Comparison of ENCODE assay signal across 8 cellular contexts in genomic region chr5:141343953-141344463, GRCh38. TPM values are rescaled to one million over a fixed set of nuclear protein-coding genes. Genes with fewer than 3 reads are reported as not detected.
DNase-seq lines count a peak whose midpoint lies in the region; ATAC-seq and TF ChIP-seq lines count a peak whose summit lies in the region.
"Had no signal": no experiment of that assay in that cellular context is flagged by ENCODE, and none has a peak within 500 bp of the region (broad histone marks: within the 10 kb centered on the region; RNA-seq: fewer than 3 reads in every experiment).

No MANE protein-coding gene starts in this region.

- TF ChIP-seq POLR2A in erythroblast (IDR thresholded peaks at IDR 0.05; ENCODE audit: low read length), result no peak

- no peaks in the 10 kb centered on the region for H3K4me1 Mint-ChIP-seq in natural killer cell

- no peaks in the 10 kb centered on the region for H3K27me3 ChIP-seq in brain microvascular endothelial cell (replicated peaks)

- ATAC-seq in GM18868 (IDR thresholded peaks at IDR 0.05; ENCODE audit: unreplicated experiment) (peak; percentile 67), natural killer cell (no peak)
- ATAC-seq: activated CD4-positive, CD25-positive, alpha-beta regulatory T cell treated with anti-CD3 and anti-CD28 coated beads, Interleukin-2, amount 50 U/mL, for 24 hours had no signal

- H3K36me3 Mint-ChIP-seq in natural killer cell, result peaks cover 28% of the 10 kb centered on the region

- H3K9me3 Mint-ChIP-seq in natural killer cell, result peaks cover 6 to 8% of the 10 kb centered on the region in 2 donors

- peaks cover 47 to 85% of the 10 kb centered on the region in 2 donors for H3K27me3 Mint-ChIP-seq in natural killer cell (ENCODE audit: low read depth in 2 of 2)

- H3K36me3 ChIP-seq in brain microvascular endothelial cell (replicated peaks), result no peaks in the 10 kb centered on the region

- intact Hi-C loops in natural killer cell (cut with micrococcal nuclease), result no loop called here

- H3K27ac ChIP-seq in brain microvascular endothelial cell, result no peak overlapping the region

- peak overlapping the region; percentile 38 for H3K4me3 ChIP-seq in brain microvascular endothelial cell (ENCODE audit: low read depth, low read length)

- DNase-seq in brain microvascular endothelial cell (no peak), natural killer cell (no peak), AG20443 (ENCODE audit: low spot score) (no peak), erythroblast (lab: John Stamatoyannopoulos, UW) (no peak)
- DNase-seq in stimulated activated CD4-positive, alpha-beta T cell treated with anti-CD3 and anti-CD28 coated beads, Interleukin-4, amount 100 ng/mL, for 24 hours, result no peak
- DNase-seq: NCI-H748 treated with DMSO at 0.1 percent for 48 hours had no signal

- H3K4me3 Mint-ChIP-seq in natural killer cell, result peak overlapping the region; percentile 45

- in situ Hi-C loops in brain microvascular endothelial cell (cut with HindIII; ENCODE audit: low pct_ligation_motif_present, low sequenced_read_pairs), result no loop called here

- TF ChIP-seq CTCF in brain microvascular endothelial cell (IDR thresholded peaks at IDR 0.05; ENCODE audit: low read depth, low read length, missing control alignments) (no peak), natural killer cell (IDR thresholded peaks at IDR 0.05) (no peak)

- H3K27ac Mint-ChIP-seq in natural killer cell, result no peak overlapping the region

RNA-seq across cellular contexts. Expression of gene PCDHGA3, which starts 0.4 kb away (rescaled TPM):
- total RNA-seq in natural killer cell, result not detected

RNA-seq across cellular contexts. Expression of gene PCDHGA2, which starts 5.4 kb away (rescaled TPM):
- not detected for total RNA-seq in natural killer cell

RNA-seq across cellular contexts. Expression of gene PCDHGB1, which starts 5.9 kb away (rescaled TPM):
- total RNA-seq in natural killer cell, result under 1 TPM in 1 of 3 donors, not detected in 2; 0.10 TPM

RNA-seq across cellular contexts. Expression of gene PCDHGA4, which starts 10.8 kb away (rescaled TPM):
- under 1 TPM in 2 of 3 donors, not detected in 1; 0.24 to 0.30 TPM for total RNA-seq in natural killer cell

RNA-seq across cellular contexts. Expression of gene PCDHGA1, which starts 13.7 kb away (rescaled TPM):
- total RNA-seq in natural killer cell, result not detected
